18 cellular contexts compared by ENCODE assay signal in the genomic region with DNA sequence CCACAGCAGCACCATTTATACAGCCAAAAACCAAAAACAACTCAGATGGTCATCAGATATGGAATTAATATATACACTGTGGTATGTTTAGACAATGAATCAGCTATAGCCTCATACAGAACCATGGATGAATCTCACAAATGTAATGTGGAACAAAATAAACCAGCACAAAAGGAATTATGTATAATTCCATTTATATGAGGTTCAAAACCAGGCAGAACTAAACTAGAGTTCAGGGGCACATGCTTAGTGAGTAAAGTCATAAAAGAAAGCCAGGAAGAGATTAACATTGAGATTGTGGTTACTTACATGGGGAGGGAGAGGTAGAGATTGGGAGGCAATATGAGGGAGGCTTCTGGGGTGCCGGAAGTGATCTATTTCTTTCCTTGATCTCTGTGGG.
DNase-seq lines count a peak whose midpoint lies in the region; ATAC-seq and TF ChIP-seq lines count a peak whose summit lies in the region.
"Had no signal": no experiment of that assay in that cellular context is flagged by ENCODE, and none has a peak within 500 bp of the region (broad histone marks: within the 10 kb centered on the region; RNA-seq: fewer than 3 reads in every experiment).

No MANE protein-coding gene starts in this region.

- no peak overlapping the region for H2AFZ ChIP-seq in osteoblast (ENCODE audit: low read length)

- H3K27me3 ChIP-seq in osteoblast (ENCODE audit: insufficient read depth, low read length) = no peaks in the 10 kb centered on the region
- H3K27me3 ChIP-seq: tibial nerve had no signal

- H4K20me1 ChIP-seq in osteoblast (ENCODE audit: insufficient read depth, low read length) = no peaks in the 10 kb centered on the region

- TF ChIP-seq CTCF in osteoblast (IDR thresholded peaks at IDR 0.05; ENCODE audit: extremely low read depth, low read depth, low read length) = no peak

- H3K4me1 ChIP-seq in osteoblast (ENCODE audit: insufficient read depth, low read length) = peaks cover 28% of the 10 kb centered on the region
- H3K4me1 ChIP-seq: tibial nerve had no signal

- peak overlapping the region; percentile 65 for H3K27ac ChIP-seq in osteoblast (ENCODE audit: low read depth, low read length)
- H3K27ac ChIP-seq: tibial nerve had no signal

- ATAC-seq in GM19452 (IDR thresholded peaks at IDR 0.05; ENCODE audit: unreplicated experiment) = no peak

- H3K4me2 ChIP-seq in osteoblast (ENCODE audit: insufficient read depth, low read length) = peak overlapping the region; percentile 15

- H3K36me3 ChIP-seq in osteoblast (ENCODE audit: insufficient read depth, low read length) = no peaks in the 10 kb centered on the region
- H3K36me3 ChIP-seq: tibial nerve had no signal

- DNase-seq in EL = peak; percentile 91
- DNase-seq in NCI-H226 = peak; percentile 61
- peak; percentile 69 for DNase-seq in dedifferentiated amniotic fluid mesenchymal stem cell (ENCODE audit: extremely low spot score)
- peak; percentile 73 for DNase-seq in osteoblast (ENCODE audit: insufficient read length, low spot score, missing footprints)
- no peak for DNase-seq in NCI-H2081 (lab: John Stamatoyannopoulos, UW)
- DNase-seq in COR-L47 (lab: John Stamatoyannopoulos, UW) = no peak
- no peak for DNase-seq in inferior parietal cortex (ENCODE audit: extremely low spot score)
- DNase-seq: activated effector memory CD4-positive, alpha-beta T cell treated with Interleukin-2 at 50 U/mL for 16 hours; amygdala; cortex of kidney; DMS53; hypothalamus; NCI-H1105; NCI-H774; nephron progenitor cell; stimulated activated naive CD4-positive, alpha-beta T cell had no signal

- no peaks in the 10 kb centered on the region for H3K9me3 ChIP-seq in osteoblast (ENCODE audit: low read depth, low read length)

- H3K4me3 ChIP-seq in osteoblast (ENCODE audit: insufficient read depth, low read length) = no peak overlapping the region
- H3K4me3 ChIP-seq: tibial nerve had no signal

- H3K79me2 ChIP-seq in osteoblast (ENCODE audit: insufficient read depth, low read length) = no peaks in the 10 kb centered on the region

Comparison
In these comparisons a context has a peak if more than half of its experiments do, and no peak if none do; other contexts are left out.
1. DNase-seq: peak in EL (single experiment), NCI-H226 (single experiment), dedifferentiated amniotic fluid mesenchymal stem cell (single experiment) and osteoblast (single experiment); none in NCI-H2081 (0 of 2), COR-L47 (single experiment) and inferior parietal cortex (single experiment).